20 cellular contexts compared by ENCODE assay signal in genomic region chr2:108956375-108956774, GRCh38. TPM values are rescaled to one million over a fixed set of nuclear protein-coding genes. Genes with fewer than 3 reads are reported as not detected.
DNase-seq lines count a peak whose midpoint lies in the region; ATAC-seq and TF ChIP-seq lines count a peak whose summit lies in the region.
"Had no signal": no experiment of that assay in that cellular context is flagged by ENCODE, and none has a peak within 500 bp of the region (broad histone marks: within the 10 kb centered on the region; RNA-seq: fewer than 3 reads in every experiment).

No MANE protein-coding gene starts in this region.

- no peak overlapping the region for H3K4me3 Mint-ChIP-seq in activated naive CD8-positive, alpha-beta T cell
- H3K4me3 Mint-ChIP-seq in activated naive CD8-positive, alpha-beta T cell treated with anti-CD3 and anti-CD28 coated beads for 36 hours: no peak overlapping the region
- peak overlapping the region in 7 of 10 donors; percentile 10 to 60 (median 28) for H3K4me3 Mint-ChIP-seq in naive thymus-derived CD4-positive, alpha-beta T cell
- no peak overlapping the region for H3K4me3 Mint-ChIP-seq in type B pancreatic cell
- H3K4me3 Mint-ChIP-seq in GM23338: no peak overlapping the region
- H3K4me3 Mint-ChIP-seq: IgD-negative memory B cell had no signal

- intact Hi-C loops in naive thymus-derived CD4-positive, alpha-beta T cell (cut with micrococcal nuclease): no loop called here

- no peak for TF ChIP-seq CTCF in type B pancreatic cell (conservative IDR thresholded peaks at IDR 0.05)
- no peak for TF ChIP-seq CTCF in GM23338 (conservative IDR thresholded peaks at IDR 0.05; ENCODE audit: low read depth in 2 of 2)

- peaks cover 0 to 7% (median 0%) of the 10 kb centered on the region in 3 experiments for H3K36me3 ChIP-seq in naive thymus-derived CD4-positive, alpha-beta T cell (ENCODE audit: control insufficient read depth in 2 of 3, insufficient read depth in 3 of 3, low read length in 3 of 3)
- H3K36me3 ChIP-seq in GM23338 (ENCODE audit: insufficient read depth): no peaks in the 10 kb centered on the region

- H3K4me3 ChIP-seq in naive thymus-derived CD4-positive, alpha-beta T cell (ENCODE audit: low read length): no peak overlapping the region
- no peak overlapping the region for H3K4me3 ChIP-seq in GM23338
- H3K4me3 ChIP-seq: A549 had no signal

- POLR2A ChIA-PET in naive thymus-derived CD4-positive, alpha-beta T cell (lab: Charles Lee): no interaction called here

- 0 out of 2 replicates have a peak, but pooled peaks cover 2% of the 10 kb centered on the region for H3K9me2 ChIP-seq in GM23338 (ENCODE audit: insufficient read depth)

- no peak overlapping the region for H2AFZ ChIP-seq in GM23338

- peaks cover 16% of the 10 kb centered on the region for H3K36me3 Mint-ChIP-seq in activated naive CD8-positive, alpha-beta T cell
- peaks cover 16% of the 10 kb centered on the region for H3K36me3 Mint-ChIP-seq in activated naive CD8-positive, alpha-beta T cell treated with anti-CD3 and anti-CD28 coated beads for 36 hours
- peaks cover 6 to 41% (median 36%) of the 10 kb centered on the region in 5 donors for H3K36me3 Mint-ChIP-seq in naive thymus-derived CD4-positive, alpha-beta T cell
- H3K36me3 Mint-ChIP-seq in type B pancreatic cell: peaks cover 9% of the 10 kb centered on the region
- H3K36me3 Mint-ChIP-seq in GM23338 (ENCODE audit: low read depth): no peaks in the 10 kb centered on the region
- H3K36me3 Mint-ChIP-seq: IgD-negative memory B cell had no signal

- CTCF ChIA-PET in naive thymus-derived CD4-positive, alpha-beta T cell (lab: Charles Lee): interaction anchor here (0.8 kb wide), 1 partner anchor 22 kb away, joined by 3 read pairs; no protein-coding TSS in a partner anchor

- H3K27me3 Mint-ChIP-seq in activated naive CD8-positive, alpha-beta T cell: no peaks in the 10 kb centered on the region
- H3K27me3 Mint-ChIP-seq in activated naive CD8-positive, alpha-beta T cell treated with anti-CD3 and anti-CD28 coated beads for 36 hours: no peaks in the 10 kb centered on the region
- no peaks in the 10 kb centered on the region for H3K27me3 Mint-ChIP-seq in naive thymus-derived CD4-positive, alpha-beta T cell
- H3K27me3 Mint-ChIP-seq in type B pancreatic cell (no peaks in the 10 kb centered on the region), GM23338 (ENCODE audit: insufficient read depth, low read depth, poor library complexity) (no peaks in the 10 kb centered on the region)

- peak overlapping the region; percentile 64 for H3K27ac Mint-ChIP-seq in activated naive CD8-positive, alpha-beta T cell
- H3K27ac Mint-ChIP-seq in activated naive CD8-positive, alpha-beta T cell treated with anti-CD3 and anti-CD28 coated beads for 36 hours: no peak overlapping the region
- H3K27ac Mint-ChIP-seq in naive thymus-derived CD4-positive, alpha-beta T cell: peak overlapping the region in 7 of 9 donors; percentile 26 to 98 (median 62)
- H3K27ac Mint-ChIP-seq in type B pancreatic cell (peak overlapping the region; percentile 41), GM23338 (no peak overlapping the region)
- H3K27ac Mint-ChIP-seq: CD4-positive, alpha-beta memory T cell; IgD-negative memory B cell had no signal

- peaks cover 48% of the 10 kb centered on the region for H3K4me1 Mint-ChIP-seq in activated naive CD8-positive, alpha-beta T cell (ENCODE audit: low read depth)
- peaks cover 42% of the 10 kb centered on the region for H3K4me1 Mint-ChIP-seq in activated naive CD8-positive, alpha-beta T cell treated with anti-CD3 and anti-CD28 coated beads for 36 hours
- H3K4me1 Mint-ChIP-seq in naive thymus-derived CD4-positive, alpha-beta T cell: peaks cover 8 to 79% (median 59%) of the 10 kb centered on the region in 7 donors
- H3K4me1 Mint-ChIP-seq in type B pancreatic cell (ENCODE audit: unreplicated experiment) (peaks cover 14% of the 10 kb centered on the region), GM23338 (peaks cover 17% of the 10 kb centered on the region)
- H3K4me1 Mint-ChIP-seq: IgD-negative memory B cell had no signal

- no peaks in the 10 kb centered on the region for H3K9me3 ChIP-seq in naive thymus-derived CD4-positive, alpha-beta T cell (ENCODE audit: control insufficient read depth in 2 of 3, low read length in 3 of 3)

- peaks cover 16% of the 10 kb centered on the region for H3K9me3 Mint-ChIP-seq in activated naive CD8-positive, alpha-beta T cell (ENCODE audit: low read depth)
- H3K9me3 Mint-ChIP-seq in activated naive CD8-positive, alpha-beta T cell treated with anti-CD3 and anti-CD28 coated beads for 36 hours: peaks cover 13% of the 10 kb centered on the region
- H3K9me3 Mint-ChIP-seq in naive thymus-derived CD4-positive, alpha-beta T cell: peaks cover 9 to 22% (median 16%) of the 10 kb centered on the region in 11 donors
- peaks cover 25% of the 10 kb centered on the region for H3K9me3 Mint-ChIP-seq in type B pancreatic cell
- no peaks in the 10 kb centered on the region for H3K9me3 Mint-ChIP-seq in GM23338

- H3F3A ChIP-seq in GM23338 (replicated peaks; ENCODE audit: low read depth): no peaks in the 10 kb centered on the region

- peak; percentile 24 for DNase-seq in DMS 273 (lab: John Stamatoyannopoulos, UW; ENCODE audit: unreplicated experiment)
- no peak for DNase-seq in DMS 273 treated with DMSO at 0.1 percent for 48 hours (lab: John Stamatoyannopoulos, UW)
- DNase-seq in activated naive CD8-positive, alpha-beta T cell treated with anti-CD3 and anti-CD28 coated beads for 36 hours: no peak
- no peak for DNase-seq in naive thymus-derived CD4-positive, alpha-beta T cell
- no peak for DNase-seq in type B pancreatic cell (ENCODE audit: extremely low spot score, unreplicated experiment)
- DNase-seq in GM23338 (ENCODE audit: low spot score): no peak
- no peak for DNase-seq in cerebellar cortex (ENCODE audit: low spot score)
- DNase-seq: AML-193; Calu3; CD4-positive, alpha-beta memory T cell; GF-D8; GOT3; H7 had no signal

- no peak overlapping the region for H3K4me2 ChIP-seq in GM23338
- H3K4me2 ChIP-seq: A549 had no signal

- H3K27me3 ChIP-seq in naive thymus-derived CD4-positive, alpha-beta T cell (ENCODE audit: control insufficient read depth in 2 of 2, insufficient read depth in 2 of 2, low read length in 2 of 2): no peaks in the 10 kb centered on the region
- no peaks in the 10 kb centered on the region for H3K27me3 ChIP-seq in GM23338 (ENCODE audit: insufficient read depth)

- H4K20me1 ChIP-seq in GM23338 (replicated peaks; ENCODE audit: insufficient read depth): no peaks in the 10 kb centered on the region

- peaks cover 0 to 47% of the 10 kb centered on the region in 2 donors for H3K4me1 ChIP-seq in naive thymus-derived CD4-positive, alpha-beta T cell (ENCODE audit: control insufficient read depth in 2 of 2, insufficient read depth in 2 of 2, low read length in 2 of 2)
- H3K4me1 ChIP-seq in GM23338 (ENCODE audit: insufficient read depth): peaks cover 8% of the 10 kb centered on the region
- H3K4me1 ChIP-seq: A549 had no signal

- H3K27ac ChIP-seq in naive thymus-derived CD4-positive, alpha-beta T cell (ENCODE audit: low read depth, low read length): no peak overlapping the region
- no peak overlapping the region for H3K27ac ChIP-seq in GM23338 (ENCODE audit: low read depth)
- H3K27ac ChIP-seq: 22Rv1, A549, C4-2B had no signal

- H3K79me2 ChIP-seq in GM23338 (replicated peaks; ENCODE audit: insufficient read depth): no peaks in the 10 kb centered on the region

- no peak for ATAC-seq in naive thymus-derived CD4-positive, alpha-beta T cell
- ATAC-seq in GM23338: no peak
- ATAC-seq: A549 had no signal

TF ChIP-seq in GM23338, 12 proteins besides CTCF, POLR2A, EP300 and RAD21 (continues in another document):
- TF ChIP-seq JUNB (IDR thresholded peaks at IDR 0.05; ENCODE audit: unreplicated experiment) (no peak), REST (IDR thresholded peaks at IDR 0.05; ENCODE audit: unreplicated experiment) (no peak), NANOG (IDR thresholded peaks at IDR 0.05; ENCODE audit: borderline replicate concordance) (no peak)

RNA-seq across cellular contexts. Expression of gene EDAR, which starts 32.6 kb away (rescaled TPM):
- under 1 TPM; 0.16 to 0.21 TPM for total RNA-seq in activated naive CD8-positive, alpha-beta T cell treated with anti-CD3 and anti-CD28 coated beads for 36 hours
- 10 to 100 TPM in 4 of 5 experiments, under 1 TPM in 1; 0.17 to 26.8 (median 21.6) TPM for total RNA-seq in naive thymus-derived CD4-positive, alpha-beta T cell
- polyA plus RNA-seq in naive thymus-derived CD4-positive, alpha-beta T cell: 10 to 100 TPM; 11.9 to 24.3 TPM
- total RNA-seq in type B pancreatic cell (ENCODE audit: low replicate concordance): 4.8 and 5.1 TPM in 2 replicates
- not detected in 2 replicates for total RNA-seq in GM23338 (2014; rRNA removed; shearing (Covaris generic))
- 0.10 TPM in 1 of 2 replicates, not detected in the other for polyA plus RNA-seq in GM23338 (2016; fragmentation: Nextera tagmentation; extraction: Ambion mirVana)
- total RNA-seq: Calu3, HepG2 had no signal
- polyA plus RNA-seq: BJ, HepG2 had no signal

Comparison
In these comparisons a context has a peak if more than half of its experiments do, and no peak if none do; other contexts are left out.
1. H3K27ac Mint-ChIP-seq: peak in activated naive CD8-positive, alpha-beta T cell (single experiment), naive thymus-derived CD4-positive, alpha-beta T cell (7 of 9) and type B pancreatic cell (single experiment); none in activated naive CD8-positive, alpha-beta T cell treated with anti-CD3 and anti-CD28 coated beads for 36 hours (single experiment) and GM23338 (single experiment).
2. H3K4me3 Mint-ChIP-seq: peak in naive thymus-derived CD4-positive, alpha-beta T cell (7 of 10); none in activated naive CD8-positive, alpha-beta T cell (single experiment), activated naive CD8-positive, alpha-beta T cell treated with anti-CD3 and anti-CD28 coated beads for 36 hours (single experiment), type B pancreatic cell (single experiment) and GM23338 (single experiment).